In the genomic region with DNA sequence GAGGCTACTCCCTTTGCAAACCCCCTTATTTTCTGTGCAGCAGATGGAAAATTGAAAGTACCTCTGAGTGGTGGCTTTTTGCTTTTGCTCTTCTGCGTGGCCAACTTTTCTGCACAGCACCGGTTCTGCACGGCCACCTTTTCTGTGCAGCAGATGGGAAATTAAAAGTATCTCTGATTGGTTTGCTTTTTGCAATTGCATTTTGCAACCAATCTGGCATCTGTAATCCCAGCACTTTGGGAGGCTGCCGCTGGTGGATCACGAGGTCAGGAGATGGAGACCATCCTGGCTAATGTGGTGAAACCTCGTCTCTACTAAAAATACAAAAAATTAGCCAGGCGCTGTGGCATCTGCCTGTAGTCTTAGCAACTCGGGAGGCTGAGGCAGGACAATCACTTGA, we compare ENCODE assay signal across 1 cellular context.
TF ChIP-seq lines count a peak whose summit lies in the region.

No MANE protein-coding gene starts in this region.

TF ChIP-seq in GM23338, 12 proteins besides CTCF, POLR2A, EP300 and RAD21 (continued from another document):
- no peak for TF ChIP-seq POLR2AphosphoS5 (IDR thresholded peaks at IDR 0.05; ENCODE audit: low read depth)
